1 cellular context compared by ENCODE assay signal in the genomic region with DNA sequence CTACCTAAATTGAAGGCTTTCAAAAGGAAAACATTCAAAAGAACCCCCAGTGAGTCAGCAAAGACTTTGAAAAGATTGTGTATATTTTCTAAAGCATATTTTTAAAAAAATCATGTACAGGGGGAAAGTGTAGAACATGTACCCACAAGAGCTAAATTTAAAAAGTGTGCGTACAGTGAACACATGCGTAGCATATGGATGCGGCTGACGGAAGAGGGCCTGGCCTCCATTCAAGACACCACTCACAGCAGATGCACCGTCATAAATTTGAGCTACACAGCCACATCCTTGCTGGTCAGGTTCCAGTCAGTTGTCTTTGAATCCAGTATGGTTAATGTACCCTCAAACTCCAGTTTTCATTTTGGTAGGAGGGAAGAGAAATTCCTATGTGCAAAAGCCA.
TF ChIP-seq lines count a peak whose summit lies in the region.

No MANE protein-coding gene starts in this region.

TF ChIP-seq in H1, 55 proteins besides CTCF, POLR2A, EP300 and RAD21 (continued from another document):
- TF ChIP-seq, protein P1, sequence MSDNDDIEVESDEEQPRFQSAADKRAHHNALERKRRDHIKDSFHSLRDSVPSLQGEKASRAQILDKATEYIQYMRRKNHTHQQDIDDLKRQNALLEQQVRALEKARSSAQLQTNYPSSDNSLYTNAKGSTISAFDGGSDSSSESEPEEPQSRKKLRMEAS (IDR thresholded peaks at IDR 0.05): no peak
- TF ChIP-seq, protein P2, sequence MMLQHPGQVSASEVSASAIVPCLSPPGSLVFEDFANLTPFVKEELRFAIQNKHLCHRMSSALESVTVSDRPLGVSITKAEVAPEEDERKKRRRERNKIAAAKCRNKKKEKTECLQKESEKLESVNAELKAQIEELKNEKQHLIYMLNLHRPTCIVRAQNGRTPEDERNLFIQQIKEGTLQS (IDR thresholded peaks at IDR 0.05; ENCODE audit: insufficient read depth, low read depth, low read length): no peak
- TF ChIP-seq NANOG (IDR thresholded peaks at IDR 0.05; ENCODE audit: insufficient read depth, low read depth, low read length, poor library complexity, severe bottlenecking): no peak
- no peak for TF ChIP-seq BACH1 (IDR thresholded peaks at IDR 0.05; ENCODE audit: low read length)
- TF ChIP-seq POU5F1 (IDR thresholded peaks at IDR 0.05; ENCODE audit: low read depth, low read length): no peak
- no peak for TF ChIP-seq CBX8 (IDR thresholded peaks at IDR 0.05; ENCODE audit: borderline replicate concordance, low read depth, low read length)
- TF ChIP-seq SAP30 (IDR thresholded peaks at IDR 0.05; ENCODE audit: insufficient read depth, insufficient replicate concordance, low read length): no peak
- TF ChIP-seq JUND (IDR thresholded peaks at IDR 0.05; ENCODE audit: low read length): no peak
- no peak for TF ChIP-seq ASH2L (IDR thresholded peaks at IDR 0.05; ENCODE audit: low read length)
- TF ChIP-seq TEAD4 (IDR thresholded peaks at IDR 0.05; ENCODE audit: low read depth, low read length): no peak
- TF ChIP-seq KDM4A (IDR thresholded peaks at IDR 0.05; ENCODE audit: low read depth, low read length, severe bottlenecking): no peak
- TF ChIP-seq JUN (IDR thresholded peaks at IDR 0.05; ENCODE audit: low read depth, low read length): no peak
- no peak for TF ChIP-seq SRF (IDR thresholded peaks at IDR 0.05; ENCODE audit: low read depth, low read length)
- TF ChIP-seq CHD2 (IDR thresholded peaks at IDR 0.05; ENCODE audit: low read length): no peak
- TF ChIP-seq SIN3A (conservative IDR thresholded peaks at IDR 0.05 in 1 of 2, IDR thresholded peaks at IDR 0.05 in 1 of 2; ENCODE audit: low read depth in 1 of 2, low read length in 2 of 2): no peak
- TF ChIP-seq YY1 (IDR thresholded peaks at IDR 0.05; ENCODE audit: low read depth, low read length): no peak
- no peak for TF ChIP-seq SIRT6 (IDR thresholded peaks at IDR 0.05; ENCODE audit: low read length)
- no peak for TF ChIP-seq TAF7 (optimal IDR thresholded peaks at IDR 0.05; ENCODE audit: borderline replicate concordance, low read depth, low read length)
